8 cellular contexts compared by ENCODE assay signal in the genomic region with DNA sequence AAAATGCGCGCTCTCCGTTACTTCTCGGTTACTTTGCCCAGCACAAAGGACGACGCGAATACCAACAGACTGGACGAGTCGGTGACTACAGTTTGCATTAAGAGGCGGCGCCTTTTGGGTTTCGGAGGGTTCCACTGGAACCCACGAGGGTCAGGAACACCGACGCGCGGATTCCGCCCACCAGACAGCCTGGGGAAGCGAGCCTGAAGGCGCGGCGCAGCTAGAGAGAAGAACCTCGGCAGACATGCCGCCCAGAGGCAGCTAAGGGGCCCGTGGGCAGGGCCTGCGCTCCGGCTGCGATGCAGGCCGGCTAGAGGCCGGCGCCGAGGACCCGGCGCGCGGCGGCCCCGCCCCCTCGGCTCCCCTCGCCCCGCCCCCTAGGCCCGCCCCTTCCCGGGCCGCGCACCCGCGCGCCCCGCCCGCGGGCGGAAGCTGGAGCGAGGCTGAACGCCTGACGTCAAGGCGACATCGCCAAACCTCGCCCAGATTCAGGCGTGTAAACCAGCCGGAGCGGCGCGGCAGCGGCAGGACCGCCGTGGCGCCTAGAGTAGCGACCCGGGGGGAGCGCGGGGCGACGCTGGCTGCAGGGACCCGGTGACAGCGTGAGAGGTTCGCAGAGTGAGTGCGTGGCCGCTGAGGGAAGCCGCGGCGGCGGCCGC. TPM values are rescaled to one million over a fixed set of nuclear protein-coding genes. Genes with fewer than 3 reads are reported as not detected.
DNase-seq lines count a peak whose midpoint lies in the region; ATAC-seq and TF ChIP-seq lines count a peak whose summit lies in the region.

A gene (plus strand): TSS at position 465 of the 659 bp plus-strand sequence. CDS start 37,826 bp downstream, outside the sequence.

- no peak; the same call in none of the 2 replicates for TF ChIP-seq EP300 in Ishikawa (IDR thresholded peaks at IDR 0.05; ENCODE audit: borderline replicate concordance)

- H3K27me3 Mint-ChIP-seq in activated T-cell treated with anti-CD3 and anti-CD28 coated beads, Interleukin-2, amount 50 U/mL, for 4 hours (ENCODE audit: low read depth): no peaks in the 10 kb centered on the region

- H3K4me3 Mint-ChIP-seq in activated T-cell treated with anti-CD3 and anti-CD28 coated beads, Interleukin-2, amount 50 U/mL, for 4 hours: peak within 1 kb of the TSS; percentile 95

- POLR2A ChIA-PET in PC-9 (lab: Charles Lee; ENCODE audit: unreplicated experiment): interaction anchor here (0.5 to 1.4 kb wide), 6 partner anchors 10 to 1831 kb away, joined by 3 to 23 read pairs (median 6); no protein-coding TSS in a partner anchor

- peaks cover 25% of the 10 kb centered on the region for H3K4me1 ChIP-seq in PC-9 (replicated peaks; ENCODE audit: insufficient read depth)
- H3K4me1 ChIP-seq in muscle layer of colon (ENCODE audit: insufficient read depth, low read length): peaks cover 27% of the 10 kb centered on the region

- peak within 1 kb of the TSS; percentile 88 for H3K9ac ChIP-seq in muscle layer of colon (ENCODE audit: low read length)

- TF ChIP-seq CTCF in PC-9 (conservative IDR thresholded peaks at IDR 0.05): no peak

- peaks cover 9% of the 10 kb centered on the region for H3F3A ChIP-seq in PC-9 (ENCODE audit: insufficient read depth, low read depth)

- H3K79me2 ChIP-seq in PC-9 (ENCODE audit: low read depth): peaks cover 43% of the 10 kb centered on the region

- no peaks in the 10 kb centered on the region for H3K9me2 ChIP-seq in PC-9 (ENCODE audit: insufficient read depth)

- no peak for TF ChIP-seq RAD21 in Ishikawa (IDR thresholded peaks at IDR 0.05; ENCODE audit: low read depth)

- DNase-seq in DMS153 treated with DMSO at 0.1 percent for 48 hours (lab: John Stamatoyannopoulos, UW; ENCODE audit: unreplicated experiment) (peak; percentile 66), PC-9 (peak; percentile 66 to 89)
- peak; percentile 85 for DNase-seq in activated T-cell treated with anti-CD3 and anti-CD28 coated beads, Interleukin-2, amount 50 U/mL, for 4 hours
- DNase-seq in stimulated activated CD8-positive, alpha-beta memory T cell treated with anti-CD3 and anti-CD28 coated beads, Interleukin-7, amount 100 ng/mL, for 1 hour (ENCODE audit: low read depth in 2 of 2): peak; percentile 74 to 77

- no peaks in the 10 kb centered on the region for H3K27me3 ChIP-seq in PC-9 (ENCODE audit: insufficient read depth, low read depth)
- no peaks in the 10 kb centered on the region for H3K27me3 ChIP-seq in muscle layer of colon (ENCODE audit: control insufficient read depth in 1 of 2, insufficient read depth in 2 of 2, low read length in 2 of 2)

- BruUV-seq in PC-9 (replicated peaks; lab: Mats Ljungman, UMichigan): no TSS peak

- peak within 1 kb of the TSS; percentile 95 for H2AFZ ChIP-seq in PC-9

- H3K4me3 ChIP-seq in PC-9: peak within 1 kb of the TSS; percentile 97
- peak within 1 kb of the TSS; percentile 55 to 91 for H3K4me3 ChIP-seq in muscle layer of colon (ENCODE audit: low read depth in 1 of 2, low read length in 2 of 2)

- peaks cover 38% of the 10 kb centered on the region for H3K4me1 Mint-ChIP-seq in activated T-cell treated with anti-CD3 and anti-CD28 coated beads, Interleukin-2, amount 50 U/mL, for 4 hours (ENCODE audit: low read depth)

- H3K36me3 ChIP-seq in PC-9 (ENCODE audit: low read depth): peaks cover 5% of the 10 kb centered on the region; the same call in 1 of the 2 replicates
- H3K36me3 ChIP-seq in muscle layer of colon (ENCODE audit: insufficient read depth, low read length): no peaks in the 10 kb centered on the region

- peaks cover 21% of the 10 kb centered on the region for H3K36me3 Mint-ChIP-seq in activated T-cell treated with anti-CD3 and anti-CD28 coated beads, Interleukin-2, amount 50 U/mL, for 4 hours (ENCODE audit: insufficient read depth)

- H3K9me3 ChIP-seq in PC-9 (ENCODE audit: insufficient read depth, low read depth): no peaks in the 10 kb centered on the region
- H3K9me3 ChIP-seq in muscle layer of colon (ENCODE audit: low read length): no peaks in the 10 kb centered on the region

- intact Hi-C loops in PC-9 (cut with micrococcal nuclease; ENCODE audit: unreplicated experiment): loop anchor here (1.0 to 5.0 kb wide), 5 partner anchors 26 to 245 kb away; a partner anchor contains a TSS

- H3K27ac ChIP-seq in PC-9 (peak within 1 kb of the TSS; percentile 60), muscle layer of colon (ENCODE audit: low read depth, low read length) (peak within 1 kb of the TSS; percentile 94)

- ATAC-seq in GM21619 (IDR thresholded peaks at IDR 0.05; ENCODE audit: unreplicated experiment) (peak; percentile 83), esophagus mucosa (peak; percentile 97)
- peak; percentile 84 to 89 for ATAC-seq in activated T-cell treated with anti-CD3 and anti-CD28 coated beads, Interleukin-2, amount 50 U/mL, for 4 hours

- peak within 1 kb of the TSS; percentile 96 for H3K4me2 ChIP-seq in PC-9

- CTCF ChIA-PET in PC-9 (lab: Charles Lee): interaction anchor here (0.6 kb wide), 3 partner anchors 59 to 1104 kb away, joined by 3 to 4 read pairs (median 4); no protein-coding TSS in a partner anchor

- peaks cover 30% of the 10 kb centered on the region for H4K20me1 ChIP-seq in PC-9 (ENCODE audit: insufficient read depth)

- H3K9me3 Mint-ChIP-seq in activated T-cell treated with anti-CD3 and anti-CD28 coated beads, Interleukin-2, amount 50 U/mL, for 4 hours: no peaks in the 10 kb centered on the region

TF ChIP-seq in Ishikawa, 13 proteins besides CTCF, POLR2A, EP300 and RAD21:
- 0 out of 2 replicates have a peak, but pooled peaks have one; percentile 13 for TF ChIP-seq TCF12 (IDR thresholded peaks at IDR 0.05; ENCODE audit: low read depth)
- TF ChIP-seq FOXM1 (IDR thresholded peaks at IDR 0.05; ENCODE audit: borderline replicate concordance, low read depth): no peak
- TF ChIP-seq, protein P1, sequence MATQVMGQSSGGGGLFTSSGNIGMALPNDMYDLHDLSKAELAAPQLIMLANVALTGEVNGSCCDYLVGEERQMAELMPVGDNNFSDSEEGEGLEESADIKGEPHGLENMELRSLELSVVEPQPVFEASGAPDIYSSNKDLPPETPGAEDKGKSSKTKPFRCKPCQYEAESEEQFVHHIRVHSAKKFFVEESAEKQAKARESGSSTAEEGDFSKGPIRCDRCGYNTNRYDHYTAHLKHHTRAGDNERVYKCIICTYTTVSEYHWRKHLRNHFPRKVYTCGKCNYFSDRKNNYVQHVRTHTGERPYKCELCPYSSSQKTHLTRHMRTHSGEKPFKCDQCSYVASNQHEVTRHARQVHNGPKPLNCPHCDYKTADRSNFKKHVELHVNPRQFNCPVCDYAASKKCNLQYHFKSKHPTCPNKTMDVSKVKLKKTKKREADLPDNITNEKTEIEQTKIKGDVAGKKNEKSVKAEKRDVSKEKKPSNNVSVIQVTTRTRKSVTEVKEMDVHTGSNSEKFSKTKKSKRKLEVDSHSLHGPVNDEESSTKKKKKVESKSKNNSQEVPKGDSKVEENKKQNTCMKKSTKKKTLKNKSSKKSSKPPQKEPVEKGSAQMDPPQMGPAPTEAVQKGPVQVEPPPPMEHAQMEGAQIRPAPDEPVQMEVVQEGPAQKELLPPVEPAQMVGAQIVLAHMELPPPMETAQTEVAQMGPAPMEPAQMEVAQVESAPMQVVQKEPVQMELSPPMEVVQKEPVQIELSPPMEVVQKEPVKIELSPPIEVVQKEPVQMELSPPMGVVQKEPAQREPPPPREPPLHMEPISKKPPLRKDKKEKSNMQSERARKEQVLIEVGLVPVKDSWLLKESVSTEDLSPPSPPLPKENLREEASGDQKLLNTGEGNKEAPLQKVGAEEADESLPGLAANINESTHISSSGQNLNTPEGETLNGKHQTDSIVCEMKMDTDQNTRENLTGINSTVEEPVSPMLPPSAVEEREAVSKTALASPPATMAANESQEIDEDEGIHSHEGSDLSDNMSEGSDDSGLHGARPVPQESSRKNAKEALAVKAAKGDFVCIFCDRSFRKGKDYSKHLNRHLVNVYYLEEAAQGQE (IDR thresholded peaks at IDR 0.05; ENCODE audit: low read depth): 0 out of 2 replicates have a peak, but pooled peaks have one; percentile 13
- peak; percentile 78 for TF ChIP-seq TAF1 (IDR thresholded peaks at IDR 0.05; ENCODE audit: low read depth)
- 0 out of 2 replicates have a peak, but pooled peaks have one; percentile 11 for TF ChIP-seq NFIC (IDR thresholded peaks at IDR 0.05)
- TF ChIP-seq YY1 (IDR thresholded peaks at IDR 0.05; ENCODE audit: low read depth): peak; percentile 60; the same call in 1 of the 2 replicates
- TF ChIP-seq, protein P2, sequence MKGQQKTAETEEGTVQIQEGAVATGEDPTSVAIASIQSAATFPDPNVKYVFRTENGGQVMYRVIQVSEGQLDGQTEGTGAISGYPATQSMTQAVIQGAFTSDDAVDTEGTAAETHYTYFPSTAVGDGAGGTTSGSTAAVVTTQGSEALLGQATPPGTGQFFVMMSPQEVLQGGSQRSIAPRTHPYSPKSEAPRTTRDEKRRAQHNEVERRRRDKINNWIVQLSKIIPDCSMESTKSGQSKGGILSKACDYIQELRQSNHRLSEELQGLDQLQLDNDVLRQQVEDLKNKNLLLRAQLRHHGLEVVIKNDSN (IDR thresholded peaks at IDR 0.05): no peak
- TF ChIP-seq CREB1 (IDR thresholded peaks at IDR 0.05; ENCODE audit: low read depth): peak; percentile 56; the same call in 1 of the 2 replicates
- TF ChIP-seq, protein P3, sequence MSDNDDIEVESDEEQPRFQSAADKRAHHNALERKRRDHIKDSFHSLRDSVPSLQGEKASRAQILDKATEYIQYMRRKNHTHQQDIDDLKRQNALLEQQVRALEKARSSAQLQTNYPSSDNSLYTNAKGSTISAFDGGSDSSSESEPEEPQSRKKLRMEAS (IDR thresholded peaks at IDR 0.05): peak; percentile 77; the same call in 1 of the 2 replicates
- no peak for TF ChIP-seq CEBPB (IDR thresholded peaks at IDR 0.05)
- no peak for TF ChIP-seq ZBTB7A (IDR thresholded peaks at IDR 0.05; ENCODE audit: low read depth)
- 0 out of 2 replicates have a peak, but pooled peaks have one; percentile 4 for TF ChIP-seq EGR1 (IDR thresholded peaks at IDR 0.05)
- TF ChIP-seq TEAD4 (IDR thresholded peaks at IDR 0.05): peak; percentile 30; the same call in 1 of the 2 replicates
TF ChIP-seq in Ishikawa: peak in this region for 9.

RNA-seq across cellular contexts. Expression of the gene that starts here (rescaled TPM):
- total RNA-seq in PC-9 (2021) (59.0 and 89.7 TPM in 2 replicates), esophagus mucosa (87.6 TPM)
- total RNA-seq in activated T-cell treated with anti-CD3 and anti-CD28 coated beads, Interleukin-2, amount 50 U/mL, for 4 hours: 100 to 1,000 TPM; 172 to 213 (median 188) TPM

Comparison
In these comparisons a context has a peak if more than half of its experiments do, and no peak if none do; other contexts are left out.
1. Peak in every context shown above with its lines: DNase-seq, ATAC-seq, H3K4me3 ChIP-seq and H3K27ac ChIP-seq.